In genomic region chr2:142989276-142990204, GRCh38 we compare ENCODE assay signal across 8 cellular contexts.
DNase-seq lines count a peak whose midpoint lies in the region; ATAC-seq and TF ChIP-seq lines count a peak whose summit lies in the region.

No MANE protein-coding gene starts in this region.

- no peak overlapping the region for H3K27ac Mint-ChIP-seq in nephron progenitor cell
- H3K27ac Mint-ChIP-seq in activated CD4-positive, alpha-beta T cell treated with anti-CD3 and anti-CD28 coated beads for 36 hours: no peak overlapping the region

- TF ChIP-seq CTCF in nephron progenitor cell (IDR thresholded peaks at IDR 0.05): peak; percentile 65

- intact Hi-C loops in activated CD4-positive, alpha-beta T cell treated with anti-CD3 and anti-CD28 coated beads for 36 hours (cut with DNase I, micrococcal nuclease): loop anchor here in 1 of 2 experiments (10.0 kb wide), 2 partner anchors 305 to 845 kb away; no protein-coding TSS in a partner anchor

- H3K4me1 Mint-ChIP-seq in nephron progenitor cell: peaks cover 43% of the 10 kb centered on the region
- no peaks in the 10 kb centered on the region for H3K4me1 Mint-ChIP-seq in activated CD4-positive, alpha-beta T cell treated with anti-CD3 and anti-CD28 coated beads for 36 hours

- H3K4me3 Mint-ChIP-seq in nephron progenitor cell: no peak overlapping the region
- no peak overlapping the region for H3K4me3 Mint-ChIP-seq in activated CD4-positive, alpha-beta T cell treated with anti-CD3 and anti-CD28 coated beads for 36 hours

- no peaks in the 10 kb centered on the region for H3K27me3 Mint-ChIP-seq in nephron progenitor cell (ENCODE audit: low read depth, poor library complexity)
- H3K27me3 Mint-ChIP-seq in activated CD4-positive, alpha-beta T cell treated with anti-CD3 and anti-CD28 coated beads for 36 hours: peaks cover 2% of the 10 kb centered on the region

- POLR2A ChIA-PET in activated CD4-positive, alpha-beta T cell treated with anti-CD3 and anti-CD28 coated beads for 36 hours (lab: Charles Lee): no interaction called here

- ATAC-seq in GM18867 (IDR thresholded peaks at IDR 0.05; ENCODE audit: unreplicated experiment): peak; percentile 71
- peak; percentile 84 for ATAC-seq in HG03064 (IDR thresholded peaks at IDR 0.05; ENCODE audit: low read depth, unreplicated experiment)
- ATAC-seq in activated CD4-positive, alpha-beta T cell treated with anti-CD3 and anti-CD28 coated beads for 36 hours: no peak

- no peaks in the 10 kb centered on the region for H3K9me3 Mint-ChIP-seq in nephron progenitor cell
- no peaks in the 10 kb centered on the region for H3K9me3 Mint-ChIP-seq in activated CD4-positive, alpha-beta T cell treated with anti-CD3 and anti-CD28 coated beads for 36 hours (ENCODE audit: low read depth)

- CTCF ChIA-PET in activated CD4-positive, alpha-beta T cell treated with anti-CD3 and anti-CD28 coated beads for 36 hours (lab: Charles Lee): interaction anchor here (0.7 to 1.8 kb wide), 12 partner anchors 9 to 1126 kb away, joined by 3 to 11 read pairs (median 3); no protein-coding TSS in a partner anchor

- no peaks in the 10 kb centered on the region for H3K36me3 Mint-ChIP-seq in nephron progenitor cell (ENCODE audit: low read depth)
- H3K36me3 Mint-ChIP-seq in activated CD4-positive, alpha-beta T cell treated with anti-CD3 and anti-CD28 coated beads for 36 hours (ENCODE audit: low read depth): no peaks in the 10 kb centered on the region

- peak; percentile 47 for DNase-seq in CD1c-positive myeloid dendritic cell (ENCODE audit: extremely low spot score)
- peak; percentile 37 to 65 for DNase-seq in NCI-H526 (lab: John Stamatoyannopoulos, UW)
- DNase-seq in dedifferentiated amniotic fluid mesenchymal stem cell (ENCODE audit: extremely low spot score): peak; percentile 64
- no peak for DNase-seq in nephron progenitor cell
- DNase-seq in HuH-7.5 (ENCODE audit: low spot score): no peak
- no peak for DNase-seq in activated CD4-positive, alpha-beta T cell treated with anti-CD3 and anti-CD28 coated beads for 36 hours

Comparison
In these comparisons a context has a peak if more than half of its experiments do, and no peak if none do; other contexts are left out.
1. DNase-seq: peak in CD1c-positive myeloid dendritic cell (single experiment), NCI-H526 (2 of 2) and dedifferentiated amniotic fluid mesenchymal stem cell (single experiment); none in nephron progenitor cell (single experiment), HuH-7.5 (single experiment) and activated CD4-positive, alpha-beta T cell treated with anti-CD3 and anti-CD28 coated beads for 36 hours (single experiment).